8 cellular contexts compared by ENCODE assay signal in the genomic region with DNA sequence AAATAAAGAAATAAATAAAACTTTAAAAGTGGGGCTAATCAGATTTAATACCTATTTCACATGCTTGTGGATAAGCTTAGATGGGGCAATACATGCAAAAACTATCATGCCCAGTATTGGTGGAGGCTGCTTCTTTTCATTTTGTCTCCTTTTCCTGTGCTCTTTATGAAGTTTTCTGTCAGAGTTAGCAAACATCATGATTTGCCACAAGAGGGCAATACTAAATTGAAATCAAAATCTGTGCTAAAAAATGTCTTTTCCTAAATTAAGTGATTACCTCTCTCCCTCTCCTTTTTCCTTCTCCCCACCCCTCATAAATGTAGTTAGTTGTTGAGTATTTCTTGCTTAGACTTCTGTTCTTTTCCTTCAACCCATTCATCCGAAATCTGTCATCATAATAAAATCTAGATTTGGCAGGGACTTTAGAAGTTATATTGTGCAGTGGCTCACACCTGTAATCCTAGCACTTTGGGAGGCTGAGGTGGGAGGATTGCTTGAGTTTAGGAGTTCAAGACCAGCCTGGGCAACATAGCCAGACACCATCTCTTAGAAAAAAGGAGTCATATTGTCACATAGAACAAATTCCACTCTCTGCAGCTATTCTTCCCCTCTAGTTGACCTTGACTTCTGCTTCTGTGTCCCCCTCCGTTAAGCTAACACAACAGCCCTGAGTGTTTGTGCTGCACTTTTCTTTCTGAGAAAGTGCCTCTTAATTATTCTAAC. TPM values are rescaled to one million over a fixed set of nuclear protein-coding genes. Genes with fewer than 3 reads are reported as not detected.
A peak's percentile ranks its signal among the peaks of the same experiment; 100 is the strongest.
DNase-seq lines count a peak whose midpoint lies in the region; ATAC-seq, FAIRE-seq and TF ChIP-seq lines count a peak whose summit lies in the region.

No MANE protein-coding gene starts in this region.

- H3K4me1 ChIP-seq in IMR-90 (ENCODE audit: control insufficient read depth, insufficient read depth, low read length) (peaks cover 2% of the 10 kb centered on the region; the same call in 1 of the 2 replicates), GM12878 (ENCODE audit: control insufficient read depth, insufficient read depth, low read length) (peaks cover 45% of the 10 kb centered on the region)

- no peaks in the 10 kb centered on the region for H3K9me3 ChIP-seq in IMR-90 (ENCODE audit: control insufficient read depth, insufficient read depth, low read length)
- H3K9me3 ChIP-seq in GM12878 (replicated peaks; ENCODE audit: control insufficient read depth, insufficient read depth, low read length), result no peaks in the 10 kb centered on the region

- CTCF ChIA-PET in IMR-90 (lab: Yijun Ruan, JAX) (interaction anchor here (0.7 to 1.7 kb wide), 5 partner anchors 11 to 245 kb away, joined by 3 to 5 read pairs (median 4); no protein-coding TSS in a partner anchor), GM12878 (lab: Yijun Ruan, JAX) (interaction anchor here (0.8 to 4.5 kb wide), 15 partner anchors 8 to 247 kb away, joined by 3 to 30 read pairs (median 5); no protein-coding TSS in a partner anchor)

- FAIRE-seq in GM12878 (lab: Jason Lieb, UNC), result no peak

- no CpG with 5 or more reads among the region's 2 CpGs for WGBS in IMR-90 (ENCODE audit: extremely low coverage in 2 of 2, insufficient read length in 1 of 2), 2 experiments
- WGBS in GM12878 (ENCODE audit: insufficient coverage, insufficient replicate concordance, low lambda C conversion rate, missing lambda C conversion rate), result 85% methylated on average over 2 of the region's 2 CpGs

- no peaks in the 10 kb centered on the region for H4K20me1 ChIP-seq in IMR-90 (ENCODE audit: insufficient read depth, low read length)
- no peaks in the 10 kb centered on the region for H4K20me1 ChIP-seq in GM12878 (ENCODE audit: control insufficient read depth, insufficient read depth)

- intact Hi-C loops in IMR-90 (cut with micrococcal nuclease), result loop anchor here (1.0 kb wide), 3 partner anchors 105 to 250 kb away; no protein-coding TSS in a partner anchor
- intact Hi-C loops in GM12878 (cut with micrococcal nuclease; ENCODE audit: unreplicated experiment), result loop anchor here (1.0 to 5.0 kb wide), 3 partner anchors 106 to 146 kb away; no protein-coding TSS in a partner anchor

- no peak overlapping the region for H2AK5ac ChIP-seq in IMR-90 (ENCODE audit: low read depth, low read length)

- no peak overlapping the region for H3K4me3 ChIP-seq in IMR-90 (ENCODE audit: insufficient read depth, low read depth, low read length)
- no peak overlapping the region for H3K4me3 ChIP-seq in GM12878

- TF ChIP-seq POLR2A in IMR-90 (IDR thresholded peaks at IDR 0.05; ENCODE audit: low read depth, low read length), result no peak
- no peak for TF ChIP-seq POLR2A in GM12878 (IDR thresholded peaks at IDR 0.05; ENCODE audit: low read depth, low read length)

- POLR2A ChIA-PET in IMR-90 (lab: Charles Lee; ENCODE audit: unreplicated experiment), result no interaction called here
- POLR2A ChIA-PET in GM12878 (lab: Charles Lee), result no interaction called here

- no peak overlapping the region for H3K4me2 ChIP-seq in IMR-90 (ENCODE audit: low read depth, low read length)
- H3K4me2 ChIP-seq in GM12878 (ENCODE audit: control insufficient read depth, insufficient read depth), result no peak overlapping the region

- no peak overlapping the region for H2AFZ ChIP-seq in IMR-90 (replicated peaks; ENCODE audit: low read length, poor library complexity)
- no peak overlapping the region for H2AFZ ChIP-seq in GM12878 (ENCODE audit: control insufficient read depth, low read depth, low read length)

- no peak overlapping the region for H3K23ac ChIP-seq in IMR-90 (ENCODE audit: low read depth, low read length)

- H2BK15ac ChIP-seq in IMR-90 (ENCODE audit: low read depth, low read length), result no peak overlapping the region

- SMC1A ChIA-PET in GM12878 (lab: Charles Lee; ENCODE audit: uncharacterized antibody, unreplicated experiment), result interaction anchor here (0.6 to 3.7 kb wide), 11 partner anchors 10 to 244 kb away, joined by 3 to 15 read pairs (median 4); no protein-coding TSS in a partner anchor

- H2BK5ac ChIP-seq in IMR-90 (ENCODE audit: low read depth, low read length, poor library complexity, severe bottlenecking), result no peak overlapping the region

- peak; percentile 62 for TF ChIP-seq CTCF in IMR-90 (conservative IDR thresholded peaks at IDR 0.05; ENCODE audit: low read depth, low read length)
- TF ChIP-seq CTCF in GM12878 (IDR thresholded peaks at IDR 0.05 in 2 of 3, conservative IDR thresholded peaks at IDR 0.05 in 1 of 3; ENCODE audit: control insufficient read depth in 2 of 3, extremely low read depth in 1 of 3, insufficient read depth in 1 of 3, low read depth in 3 of 3, low read length in 3 of 3), result peak; percentile 41 to 53 (median 45); a peak in 4 of 6 replicates

- H3K79me1 ChIP-seq in IMR-90 (ENCODE audit: low read depth in 1 of 2, low read length in 2 of 2), result no peaks in the 10 kb centered on the region

- no peak overlapping the region for H3K9ac ChIP-seq in IMR-90 (ENCODE audit: low read depth, low read length)
- H3K9ac ChIP-seq in GM12878 (ENCODE audit: control insufficient read depth, insufficient read depth, low read length), result no peak overlapping the region

- H3K9me1 ChIP-seq in IMR-90 (ENCODE audit: insufficient read depth, low read length), result no peaks in the 10 kb centered on the region

- H3K56ac ChIP-seq in IMR-90 (ENCODE audit: extremely low read depth, insufficient read depth, low read length), result no peak overlapping the region

- peak; percentile 48 for DNase-seq in AG20443 (ENCODE audit: low spot score)
- DNase-seq in IMR-90, result peak; percentile 46
- DNase-seq in GM12878 (ENCODE audit: low read depth, low spot score), result no peak
- DNase-seq in medulla oblongata (ENCODE audit: extremely low spot score), result peak; percentile 47
- DNase-seq in substantia nigra (lab: John Stamatoyannopoulos, UW), result no peak
- no peak for DNase-seq in activated CD4-positive, alpha-beta T cell treated with anti-CD3 and anti-CD28 coated beads for 1 hour
- no peak for DNase-seq in amniotic stem cell (lab: John Stamatoyannopoulos, UW)

- no peak overlapping the region for H2AK9ac ChIP-seq in IMR-90 (replicated peaks; ENCODE audit: low read depth, low read length, poor library complexity)

- H4K8ac ChIP-seq in IMR-90 (ENCODE audit: low read depth in 2 of 2, low read length in 2 of 2), result no peak overlapping the region

- no peak overlapping the region for H2BK20ac ChIP-seq in IMR-90 (ENCODE audit: low read depth, low read length)

- no peaks in the 10 kb centered on the region for H3K79me2 ChIP-seq in GM12878 (ENCODE audit: control insufficient read depth, insufficient read depth, low read length)

- in situ Hi-C loops in IMR-90 (cut with MboI; ENCODE audit: low sequenced_read_pairs), result no loop called here
- in situ Hi-C loops in GM12878 (cut with MboI), result loop anchor here (5.0 to 10.0 kb wide), 3 partner anchors 105 to 242 kb away; no protein-coding TSS in a partner anchor

- H3K27me3 ChIP-seq in IMR-90 (ENCODE audit: control insufficient read depth, insufficient read depth, low read length), result no peaks in the 10 kb centered on the region
- H3K27me3 ChIP-seq in GM12878 (replicated peaks in 1 of 2; ENCODE audit: control insufficient read depth in 2 of 2, insufficient read depth in 2 of 2, low read length in 1 of 2), result no peaks in the 10 kb centered on the region

- no peak overlapping the region for H3K14ac ChIP-seq in IMR-90 (replicated peaks; ENCODE audit: low read depth, low read length)

- no peak overlapping the region for H3K4ac ChIP-seq in IMR-90 (ENCODE audit: low read depth, low read length)

- dilution Hi-C loops in IMR-90 (cut with HindIII; ENCODE audit: low sequenced_read_pairs, unreplicated experiment), result no loop called here

- BruUV-seq in IMR-90 (replicated peaks; lab: Mats Ljungman, UMichigan) (no TSS peak), GM12878 (replicated peaks; lab: Mats Ljungman, UMichigan) (no TSS peak)

- TF ChIP-seq RAD21 in IMR-90 (IDR thresholded peaks at IDR 0.05; ENCODE audit: low read length), result peak; percentile 64
- peak; percentile 60 for TF ChIP-seq RAD21 in GM12878 (IDR thresholded peaks at IDR 0.05; ENCODE audit: insufficient read depth, low read depth, low read length)

- no peak overlapping the region for H2BK120ac ChIP-seq in IMR-90 (ENCODE audit: low read depth, low read length)

- H3K18ac ChIP-seq in IMR-90 (ENCODE audit: low read depth, low read length), result no peak overlapping the region

- ATAC-seq in IMR-90 (ENCODE audit: low read depth) (no peak), GM12878 (no peak), HG02642 (IDR thresholded peaks at IDR 0.05; ENCODE audit: poor library complexity, unreplicated experiment) (no peak)

- no peak overlapping the region for H4K5ac ChIP-seq in IMR-90 (ENCODE audit: low read depth, low read length)

- RAD21 ChIA-PET in GM12878 (lab: Charles Lee; ENCODE audit: unreplicated experiment), result interaction anchor here (1.0 to 2.7 kb wide), 7 partner anchors 14 to 172 kb away, joined by 3 to 9 read pairs (median 4); no protein-coding TSS in a partner anchor

- no peak for TF ChIP-seq EP300 in GM12878 (IDR thresholded peaks at IDR 0.05; ENCODE audit: borderline replicate concordance in 1 of 2, control insufficient read depth in 1 of 2, low read depth in 2 of 2, low read length in 2 of 2)

- H3K36me3 ChIP-seq in IMR-90 (ENCODE audit: control insufficient read depth, insufficient read depth, low read length), result no peaks in the 10 kb centered on the region
- no peaks in the 10 kb centered on the region for H3K36me3 ChIP-seq in GM12878 (ENCODE audit: control insufficient read depth in 2 of 2, insufficient read depth in 2 of 2, low read length in 1 of 2)

- H3K27ac ChIP-seq in IMR-90 (ENCODE audit: insufficient read depth, low read length) (no peak overlapping the region), GM12878 (ENCODE audit: control insufficient read depth, insufficient read depth) (no peak overlapping the region), substantia nigra (ENCODE audit: low read depth, low read length, poor library complexity, severe bottlenecking) (no peak overlapping the region)

- no peak overlapping the region for H4K91ac ChIP-seq in IMR-90 (ENCODE audit: insufficient read depth, low read depth, low read length)

RNA-seq across cellular contexts. Expression of a gene that starts 4.7 kb away (rescaled TPM):
- total RNA-seq in IMR-90 (2012; rRNA removed) (7.3 and 8.9 TPM in 2 replicates), GM12878 (2014; rRNA removed) (4.1 and 4.7 TPM in 2 replicates), GM12878 (2014; rRNA removed; fragmentation: Illumina TruSeq; extraction: Trizol) (6.3 and 8.6 TPM in 2 replicates), GM12878 (2021) (4.5 and 4.9 TPM in 2 replicates)
- polyA plus RNA-seq in IMR-90 (2012; rRNA removed) (2.8 and 2.9 TPM in 2 replicates), GM12878 (2011; rRNA removed) (3.1 and 3.5 TPM in 2 replicates), GM12878 (2014; fragmentation: Illumina TruSeq; extraction: Trizol) (5.8 and 5.9 TPM in 2 replicates), GM12878 (2014; fragmentation: Nextera tagmentation; extraction: Ambion mirVana) (1 to 10 TPM; 1.8 to 1.9 TPM), GM12878 (2014; rRNA removed) (2.5 and 2.6 TPM in 2 replicates), GM12878 (2016; fragmentation: Nextera tagmentation; extraction: Ambion mirVana) (1 to 10 TPM; 1.9 to 2.8 TPM)
- polyA plus RNA-seq in IMR-90 (2012; cell fraction: cytosol; rRNA removed), result 0.87 and 1.3 TPM in 2 replicates
- 1.2 and 6.8 TPM in 2 replicates for polyA plus RNA-seq in IMR-90 (2012; cell fraction: nucleus; rRNA removed; ENCODE audit: low replicate concordance)
- total RNA-seq in GM12878 (2013; cell fraction: nucleolus; rRNA removed), result 15.7 and 16.7 TPM in 2 replicates
- polyA plus RNA-seq in GM12878 (2011; ENCODE audit: low read depth), result 0.67 TPM
- 2.3 and 2.9 TPM in 2 replicates for polyA plus RNA-seq in GM12878 (2011; cell fraction: cytosol; rRNA removed)
- 2.6 and 2.9 TPM in 2 replicates for polyA plus RNA-seq in GM12878 (2011; cell fraction: nucleus; rRNA removed)
- 0.57 and 1.5 TPM in 2 replicates for polyA plus RNA-seq in GM12878 (2012)
- polyA minus RNA-seq in GM12878 (2011; rRNA and poly(A)+ RNA removed), result 6.2 and 6.3 TPM in 2 replicates
- 2.0 and 3.2 TPM in 2 replicates for polyA minus RNA-seq in GM12878 (2011; cell fraction: cytosol; rRNA and poly(A)+ RNA removed)
- polyA minus RNA-seq in GM12878 (2011; cell fraction: nucleus; rRNA and poly(A)+ RNA removed), result 3.7 and 7.1 TPM in 2 replicates

Comparison
In these comparisons a context has a peak if more than half of its experiments do, and no peak if none do; other contexts are left out.
1. DNase-seq: peak in AG20443 (single experiment), IMR-90 (single experiment) and medulla oblongata (single experiment); none in GM12878 (single experiment), substantia nigra (0 of 49), activated CD4-positive, alpha-beta T cell treated with anti-CD3 and anti-CD28 coated beads for 1 hour (single experiment) and amniotic stem cell (single experiment).